16 cellular contexts compared by ENCODE assay signal in genomic region chr2:26723475-26723874, GRCh38. TPM values are rescaled to one million over a fixed set of nuclear protein-coding genes. Genes with fewer than 3 reads are reported as not detected.
DNase-seq lines count a peak whose midpoint lies in the region; ATAC-seq and TF ChIP-seq lines count a peak whose summit lies in the region.
"Had no signal": no experiment of that assay in that cellular context is flagged by ENCODE, and none has a peak within 500 bp of the region (broad histone marks: within the 10 kb centered on the region; RNA-seq: fewer than 3 reads in every experiment).

No MANE protein-coding gene starts in this region.

- TF ChIP-seq CTCF in right atrium auricular region (IDR thresholded peaks at IDR 0.05) = no peak
- no peak for TF ChIP-seq CTCF in fibroblast of lung (conservative IDR thresholded peaks at IDR 0.05 in 1 of 2, IDR thresholded peaks at IDR 0.05 in 1 of 2; ENCODE audit: low read depth in 1 of 2, low read length in 2 of 2)
- TF ChIP-seq CTCF in psoas muscle (IDR thresholded peaks at IDR 0.05) = no peak
- no peak for TF ChIP-seq CTCF in vagina (IDR thresholded peaks at IDR 0.05)
- no peak for TF ChIP-seq CTCF in activated CD8-positive, alpha-beta T cell treated with anti-CD3 and anti-CD28 coated beads for 36 hours (IDR thresholded peaks at IDR 0.05)

- no peaks in the 10 kb centered on the region for H4K20me1 ChIP-seq in fibroblast of lung (ENCODE audit: control insufficient read depth, extremely low read depth, insufficient read depth, low read length)

- no peak for DNase-seq in right atrium auricular region (ENCODE audit: low spot score)
- no peak for DNase-seq in left cardiac atrium
- DNase-seq in fibroblast of lung (ENCODE audit: low read depth in 2 of 2) = no peak
- DNase-seq in psoas muscle = no peak
- DNase-seq in vagina (ENCODE audit: extremely low spot score in 2 of 2) = no peak
- DNase-seq in activated CD8-positive, alpha-beta T cell treated with anti-CD3 and anti-CD28 coated beads for 36 hours = no peak
- no peak for DNase-seq in NOMO-1 (lab: John Stamatoyannopoulos, UW; ENCODE audit: unreplicated experiment in 2 of 2)
- DNase-seq: activated B cell treated with CpG ODN at 0.5 μM for 24 hours; NCI-H1436 treated with DMSO at 0.1 percent for 48 hours; NCI-H446; stimulated activated CD4-positive, alpha-beta T cell treated with anti-CD3 and anti-CD28 coated beads, Interleukin-2, amount 100 ng/mL, for 24 hours; T-helper 1 cell; trophoblast cell had no signal

- H3K4me2 ChIP-seq in fibroblast of lung (ENCODE audit: extremely low read depth, insufficient read depth, low read length) = no peak overlapping the region

- H3K4me3 ChIP-seq in right atrium auricular region (no peak overlapping the region), fibroblast of lung (replicated peaks in 1 of 4; ENCODE audit: control extremely low read depth in 1 of 4, insufficient read depth in 1 of 4, low read depth in 3 of 4, low read length in 4 of 4) (no peak overlapping the region), psoas muscle (no peak overlapping the region), vagina (no peak overlapping the region)

- H3K27ac ChIP-seq in right atrium auricular region (peak overlapping the region; percentile 81 to 90), fibroblast of lung (ENCODE audit: insufficient read depth, low read length) (peak overlapping the region; percentile 77), psoas muscle (peak overlapping the region; percentile 75), vagina (peak overlapping the region; percentile 40)
- H3K27ac ChIP-seq: epithelial cell of prostate had no signal

- WGBS in psoas muscle, 3 donors = 85 to 88% (median 87%) methylated on average over 3 of the region's 3 CpGs

- no peak for ATAC-seq in left cardiac atrium
- ATAC-seq in psoas muscle = no peak
- ATAC-seq in activated CD8-positive, alpha-beta T cell treated with anti-CD3 and anti-CD28 coated beads for 36 hours = no peak
- no peak for ATAC-seq in HG02885 (IDR thresholded peaks at IDR 0.05; ENCODE audit: poor library complexity, unreplicated experiment)

- H3K27ac Mint-ChIP-seq in activated CD8-positive, alpha-beta T cell treated with anti-CD3 and anti-CD28 coated beads for 36 hours = no peak overlapping the region
- H3K27ac Mint-ChIP-seq: activated B cell treated with CpG ODN at 0.5 μM for 24 hours had no signal

- no peak overlapping the region for H3K4me3 Mint-ChIP-seq in activated CD8-positive, alpha-beta T cell treated with anti-CD3 and anti-CD28 coated beads for 36 hours
- H3K4me3 Mint-ChIP-seq: activated B cell treated with CpG ODN at 0.5 μM for 24 hours had no signal

- no peaks in the 10 kb centered on the region for H3K36me3 Mint-ChIP-seq in activated CD8-positive, alpha-beta T cell treated with anti-CD3 and anti-CD28 coated beads for 36 hours (ENCODE audit: low read depth)

- no peaks in the 10 kb centered on the region for H3K36me3 ChIP-seq in right atrium auricular region
- no peaks in the 10 kb centered on the region for H3K36me3 ChIP-seq in fibroblast of lung (ENCODE audit: control insufficient read depth, insufficient read depth, low read length)
- H3K36me3 ChIP-seq in psoas muscle (ENCODE audit: insufficient read depth in 1 of 2, low read depth in 1 of 2) = no peaks in the 10 kb centered on the region
- no peaks in the 10 kb centered on the region for H3K36me3 ChIP-seq in vagina

- H3K4me1 Mint-ChIP-seq in activated CD8-positive, alpha-beta T cell treated with anti-CD3 and anti-CD28 coated beads for 36 hours (ENCODE audit: low read depth) = no peaks in the 10 kb centered on the region
- H3K4me1 Mint-ChIP-seq: activated B cell treated with CpG ODN at 0.5 μM for 24 hours had no signal

- peaks cover 0 to 70% of the 10 kb centered on the region in 2 donors for H3K4me1 ChIP-seq in right atrium auricular region
- peaks cover 30% of the 10 kb centered on the region for H3K4me1 ChIP-seq in fibroblast of lung (ENCODE audit: control insufficient read depth, extremely low read depth, insufficient read depth, low read length)
- H3K4me1 ChIP-seq in psoas muscle = peaks cover 37% of the 10 kb centered on the region
- H3K4me1 ChIP-seq in vagina = peaks cover 25% of the 10 kb centered on the region

- no peak overlapping the region for H2AFZ ChIP-seq in fibroblast of lung (ENCODE audit: low read length)

- H3K27me3 ChIP-seq in right atrium auricular region (no peaks in the 10 kb centered on the region), fibroblast of lung (ENCODE audit: control insufficient read depth, insufficient read depth, low read length) (no peaks in the 10 kb centered on the region), psoas muscle (ENCODE audit: insufficient read depth in 3 of 3, low read length in 2 of 3) (no peaks in the 10 kb centered on the region), vagina (no peaks in the 10 kb centered on the region)

- POLR2A ChIA-PET in activated CD8-positive, alpha-beta T cell treated with anti-CD3 and anti-CD28 coated beads for 36 hours (lab: Charles Lee) = interaction anchor here (0.5 kb wide), 1 partner anchor 730 kb away, joined by 3 read pairs; no protein-coding TSS in a partner anchor

- H3K9me3 ChIP-seq in right atrium auricular region = no peaks in the 10 kb centered on the region
- no peaks in the 10 kb centered on the region for H3K9me3 ChIP-seq in fibroblast of lung (ENCODE audit: control insufficient read depth, insufficient read depth, low read depth, low read length)
- no peaks in the 10 kb centered on the region for H3K9me3 ChIP-seq in psoas muscle
- H3K9me3 ChIP-seq in vagina = no peaks in the 10 kb centered on the region

- peaks cover 4% of the 10 kb centered on the region for H3K27me3 Mint-ChIP-seq in activated CD8-positive, alpha-beta T cell treated with anti-CD3 and anti-CD28 coated beads for 36 hours

- TF ChIP-seq POLR2A in vagina (IDR thresholded peaks at IDR 0.05) = no peak

- no peak overlapping the region for H3K9ac ChIP-seq in fibroblast of lung (ENCODE audit: insufficient read depth, low read length)

- intact Hi-C loops in left cardiac atrium (cut with DNase I) (no loop called here), psoas muscle (cut with DNase I) (no loop called here), vagina (cut with DNase I) (no loop called here)
- intact Hi-C loops in activated CD8-positive, alpha-beta T cell treated with anti-CD3 and anti-CD28 coated beads for 36 hours (cut with micrococcal nuclease) = no loop called here

- no peaks in the 10 kb centered on the region for H3K79me2 ChIP-seq in fibroblast of lung (ENCODE audit: control insufficient read depth, insufficient read depth, low read length)

- H3K9me3 Mint-ChIP-seq in activated CD8-positive, alpha-beta T cell treated with anti-CD3 and anti-CD28 coated beads for 36 hours = no peaks in the 10 kb centered on the region
- H3K9me3 Mint-ChIP-seq: activated B cell treated with CpG ODN at 0.5 μM for 24 hours had no signal

- CTCF ChIA-PET in activated CD8-positive, alpha-beta T cell treated with anti-CD3 and anti-CD28 coated beads for 36 hours (lab: Charles Lee) = interaction anchor here (1.0 kb wide), 1 partner anchor 11 kb away, joined by 3 read pairs; no protein-coding TSS in a partner anchor

RNA-seq across cellular contexts. Expression of gene KCNK3, which starts 31.0 kb away (rescaled TPM):
- total RNA-seq in right atrium auricular region (10 to 100 TPM; 47.5 to 50.0 TPM), left cardiac atrium (10 to 100 TPM; 30.9 to 35.4 TPM), fibroblast of lung (under 0.01 and 0.26 TPM in 2 replicates), psoas muscle (1 to 10 TPM in 1 of 4 donors, under 1 TPM in 3; 0.06 to 1.3 (median 0.13) TPM), vagina (10.6 TPM)
- polyA plus RNA-seq in fibroblast of lung (0.01 TPM in 1 of 2 replicates, not detected in the other), psoas muscle (1 to 10 TPM in 1 of 3 donors, under 1 TPM in 2; 0.13 to 2.3 (median 0.70) TPM)
- 0.02 TPM in 1 of 2 replicates, not detected in the other for polyA plus RNA-seq in fibroblast of lung (2012)
- polyA minus RNA-seq in fibroblast of lung (ENCODE audit: low replicate concordance) = not detected in 2 replicates
- not detected for total RNA-seq in activated CD8-positive, alpha-beta T cell treated with anti-CD3 and anti-CD28 coated beads for 36 hours
- total RNA-seq: activated B cell treated with CpG ODN at 0.5 μM for 24 hours, OCI-LY7 had no signal

RNA-seq across cellular contexts. Expression of gene SLC35F6, which starts 40.6 kb away (rescaled TPM):
- 10 to 100 TPM; 34.2 to 55.7 TPM for total RNA-seq in right atrium auricular region
- 10 to 100 TPM; 26.4 to 35.5 TPM for total RNA-seq in left cardiac atrium
- 61.4 and 65.5 TPM in 2 replicates for total RNA-seq in fibroblast of lung
- 35.2 and 50.0 TPM in 2 replicates for polyA plus RNA-seq in fibroblast of lung
- polyA plus RNA-seq in fibroblast of lung (2012) = 32.6 and 38.7 TPM in 2 replicates
- polyA minus RNA-seq in fibroblast of lung (ENCODE audit: low replicate concordance) = 148 and 156 TPM in 2 replicates
- 10 to 100 TPM; 15.0 to 32.5 (median 24.4) TPM for total RNA-seq in psoas muscle
- 10 to 100 TPM; 14.8 to 40.2 (median 25.1) TPM for polyA plus RNA-seq in psoas muscle
- total RNA-seq in vagina = 40.8 TPM
- total RNA-seq in activated CD8-positive, alpha-beta T cell treated with anti-CD3 and anti-CD28 coated beads for 36 hours = 1 to 10 TPM; 4.2 to 4.6 TPM
